9 cellular contexts compared by ENCODE assay signal in genomic region chr9:86126998-86127972, GRCh38. TPM values are rescaled to one million over a fixed set of nuclear protein-coding genes. Genes with fewer than 3 reads are reported as not detected.
A peak's percentile ranks its signal among the peaks of the same experiment; 100 is the strongest.
DNase-seq lines count a peak whose midpoint lies in the region; FAIRE-seq and TF ChIP-seq lines count a peak whose summit lies in the region.
"Had no signal": no experiment of that assay in that cellular context is flagged by ENCODE, and none has a peak within 500 bp of the region (broad histone marks: within the 10 kb centered on the region; RNA-seq: fewer than 3 reads in every experiment).

No MANE protein-coding gene starts in this region.

- no peak for FAIRE-seq in frontal cortex (lab: Jason Lieb, UNC)

- peaks cover 0 to 7% (median 2%) of the 10 kb centered on the region in 7 donors for H3K9me3 Mint-ChIP-seq in CD14-positive monocyte

- H3K27ac Mint-ChIP-seq in CD14-positive monocyte: no peak overlapping the region

- H3K4me3 ChIP-seq in BE2C (ENCODE audit: low read depth, low read length) (no peak overlapping the region), SK-N-MC (peak overlapping the region; percentile 33)
- H3K4me3 ChIP-seq: ascending aorta had no signal

- intact Hi-C loops in CD14-positive monocyte (cut with micrococcal nuclease): no loop called here

- H3K4me1 Mint-ChIP-seq in CD14-positive monocyte: no peaks in the 10 kb centered on the region

- H3K36me3 ChIP-seq in BE2C (no peaks in the 10 kb centered on the region), SK-N-MC (ENCODE audit: insufficient read depth, low read length) (no peaks in the 10 kb centered on the region)
- H3K36me3 ChIP-seq: ascending aorta had no signal

- H3K9me3 ChIP-seq in BE2C: no peaks in the 10 kb centered on the region
- no peaks in the 10 kb centered on the region for H3K9me3 ChIP-seq in SK-N-MC (ENCODE audit: low read depth, low read length)
- H3K9me3 ChIP-seq: ascending aorta had no signal

- DNase-seq in BE2C (peak; percentile 76), M059J (ENCODE audit: low read depth) (peak; percentile 100), SK-N-MC (ENCODE audit: low read depth, low spot score) (peak; percentile 18), frontal cortex (ENCODE audit: low spot score in 2 of 2) (peak; percentile 14 to 46), nucleus accumbens (lab: John Stamatoyannopoulos, UW) (peak in 48 of 56 donors; percentile 1 to 70 (median 28)), NCI-H524 treated with DMSO at 0.1 percent for 48 hours (lab: John Stamatoyannopoulos, UW) (no peak), CD14-positive monocyte (ENCODE audit: low spot score) (no peak), mesenteric fat pad (ENCODE audit: low spot score) (no peak)

- H3K36me3 Mint-ChIP-seq in CD14-positive monocyte: no peaks in the 10 kb centered on the region

- H3K27me3 ChIP-seq in BE2C: no peaks in the 10 kb centered on the region
- H3K27me3 ChIP-seq: ascending aorta had no signal

- H3K27ac ChIP-seq in SK-N-MC: peak overlapping the region; percentile 62
- H3K27ac ChIP-seq: ascending aorta had no signal

- H3K27me3 Mint-ChIP-seq in CD14-positive monocyte (ENCODE audit: low read depth in 3 of 3): peaks cover 3 to 9% (median 3%) of the 10 kb centered on the region in 3 donors

- H3K4me3 Mint-ChIP-seq in CD14-positive monocyte: peak overlapping the region in 1 of 2 donors; percentile 20

- TF ChIP-seq CTCF in BE2C (IDR thresholded peaks at IDR 0.05; ENCODE audit: low read depth, low read length) (no peak), CD14-positive monocyte (IDR thresholded peaks at IDR 0.05) (no peak)

- H3K9ac ChIP-seq in SK-N-MC (ENCODE audit: insufficient read length): no peak overlapping the region

- H3K4me1 ChIP-seq in BE2C: peaks cover 8% of the 10 kb centered on the region; the same call in 1 of the 2 replicates

RNA-seq across cellular contexts. Expression of gene GOLM1, which starts 27.9 kb away (rescaled TPM):
- polyA plus RNA-seq in BE2C (2012; ENCODE audit: insufficient read depth, insufficient read length, low read depth): 35.8 TPM
- 40.6 and 66.3 TPM in 2 replicates for total RNA-seq in M059J (2014; rRNA removed; shearing (Covaris generic))
- total RNA-seq in frontal cortex: 88.9 TPM
- 10 to 100 TPM; 10.4 to 27.5 TPM for polyA plus RNA-seq in CD14-positive monocyte
- total RNA-seq in mesenteric fat pad: 15.4 TPM

Comparison
In these comparisons a context has a peak if more than half of its experiments do, and no peak if none do; other contexts are left out.
1. DNase-seq: peak in BE2C (single experiment), M059J (single experiment), SK-N-MC (single experiment), frontal cortex (2 of 2) and nucleus accumbens (48 of 56); none in NCI-H524 treated with DMSO at 0.1 percent for 48 hours (single experiment), CD14-positive monocyte (single experiment) and mesenteric fat pad (single experiment).